Comparison of ENCODE assay signal across 8 cellular contexts in the genomic region with DNA sequence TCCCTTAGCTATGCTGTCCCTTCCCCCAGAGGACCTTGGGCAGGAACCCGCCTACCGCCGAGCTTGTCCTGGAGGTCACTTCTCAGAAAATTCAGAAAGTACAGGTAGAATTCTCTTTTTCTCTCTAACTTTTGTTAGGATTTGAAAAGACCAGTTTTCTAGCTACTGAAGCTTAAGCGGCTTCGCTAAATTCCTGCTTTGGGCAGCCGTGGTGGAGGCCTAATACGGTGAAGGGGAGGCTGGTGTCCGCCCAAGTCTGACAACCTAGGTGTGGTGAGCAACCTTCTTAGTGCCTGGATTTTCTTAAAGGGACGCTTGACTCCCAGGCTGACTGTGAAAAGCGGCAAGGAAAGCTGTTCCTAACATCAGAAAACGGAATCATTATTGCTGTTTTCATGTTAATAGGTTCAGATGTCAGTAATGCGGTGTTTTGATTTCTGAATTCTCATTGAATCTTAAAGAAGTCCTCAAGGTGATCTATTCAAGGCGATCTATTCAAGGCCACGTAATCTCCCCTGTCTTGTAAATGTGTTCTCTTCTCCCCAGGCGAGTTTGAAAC. TPM values are rescaled to one million over a fixed set of nuclear protein-coding genes. Genes with fewer than 3 reads are reported as not detected.
DNase-seq lines count a peak whose midpoint lies in the region; TF ChIP-seq lines count a peak whose summit lies in the region.

No MANE protein-coding gene starts in this region.

- H3K4me3 ChIP-seq in SJSA1, result peak overlapping the region; percentile 50
- H3K4me3 ChIP-seq in fibroblast of mammary gland (ENCODE audit: control insufficient read depth, low read depth, low read length), result peak overlapping the region; percentile 61
- peak overlapping the region; percentile 70 for H3K4me3 ChIP-seq in osteoblast (ENCODE audit: insufficient read depth, low read length)

- H3K9me3 ChIP-seq in SJSA1 (replicated peaks) (no peaks in the 10 kb centered on the region), osteoblast (ENCODE audit: low read depth, low read length) (no peaks in the 10 kb centered on the region)

- H3K36me3 ChIP-seq in SJSA1, result no peaks in the 10 kb centered on the region
- no peaks in the 10 kb centered on the region for H3K36me3 ChIP-seq in osteoblast (ENCODE audit: insufficient read depth, low read length)

- no peaks in the 10 kb centered on the region for H3K79me2 ChIP-seq in osteoblast (ENCODE audit: insufficient read depth, low read length)

- H4K20me1 ChIP-seq in osteoblast (ENCODE audit: insufficient read depth, low read length), result no peaks in the 10 kb centered on the region

- H3K27me3 ChIP-seq in SJSA1 (replicated peaks), result peaks cover 6% of the 10 kb centered on the region; the same call in 1 of the 2 replicates
- H3K27me3 ChIP-seq in osteoblast (ENCODE audit: insufficient read depth, low read length), result peaks cover 17% of the 10 kb centered on the region

- TF ChIP-seq CTCF in fibroblast of mammary gland (conservative IDR thresholded peaks at IDR 0.05; ENCODE audit: control insufficient read depth, insufficient read depth, low read depth, low read length), result no peak
- no peak for TF ChIP-seq CTCF in osteoblast (IDR thresholded peaks at IDR 0.05; ENCODE audit: extremely low read depth, low read depth, low read length)

- peaks cover 10% of the 10 kb centered on the region for H3K4me1 ChIP-seq in SJSA1 (replicated peaks)
- H3K4me1 ChIP-seq in osteoblast (ENCODE audit: insufficient read depth, low read length), result peaks cover 9% of the 10 kb centered on the region

- H3K27ac ChIP-seq in SJSA1 (no peak overlapping the region), osteoblast (ENCODE audit: low read depth, low read length) (no peak overlapping the region), caudate nucleus (ENCODE audit: low read depth, low read length) (no peak overlapping the region)

- H2AFZ ChIP-seq in osteoblast (ENCODE audit: low read length), result peak overlapping the region; percentile 9

- peak; percentile 34 for DNase-seq in NCI-H2171 treated with DMSO at 0.1 percent for 48 hours (lab: John Stamatoyannopoulos, UW)
- no peak for DNase-seq in NCI-H2171 (lab: John Stamatoyannopoulos, UW)
- DNase-seq in SJSA1 (ENCODE audit: low read depth in 1 of 2, low spot score in 2 of 2), result no peak
- DNase-seq in fibroblast of mammary gland (ENCODE audit: low read depth), result no peak
- DNase-seq in osteoblast (ENCODE audit: insufficient read length, low spot score, missing footprints), result no peak
- no peak for DNase-seq in caudate nucleus (lab: John Stamatoyannopoulos, UW)
- no peak for DNase-seq in cerebellar nuclear complex (lab: John Stamatoyannopoulos, UW)
- DNase-seq in dedifferentiated amniotic fluid mesenchymal stem cell (ENCODE audit: extremely low spot score), result no peak

- peak overlapping the region; percentile 84 for H3K4me2 ChIP-seq in osteoblast (ENCODE audit: insufficient read depth, low read length)

RNA-seq across cellular contexts. Expression of a gene that starts 0.8 kb away (rescaled TPM):
- total RNA-seq in SJSA1 (2014; rRNA removed; shearing (Covaris generic)), result 1.5 and 2.8 TPM in 2 replicates
- total RNA-seq in osteoblast, result 5.6 and 11.9 TPM in 2 replicates
